1 cellular context compared by ENCODE assay signal in the genomic region with DNA sequence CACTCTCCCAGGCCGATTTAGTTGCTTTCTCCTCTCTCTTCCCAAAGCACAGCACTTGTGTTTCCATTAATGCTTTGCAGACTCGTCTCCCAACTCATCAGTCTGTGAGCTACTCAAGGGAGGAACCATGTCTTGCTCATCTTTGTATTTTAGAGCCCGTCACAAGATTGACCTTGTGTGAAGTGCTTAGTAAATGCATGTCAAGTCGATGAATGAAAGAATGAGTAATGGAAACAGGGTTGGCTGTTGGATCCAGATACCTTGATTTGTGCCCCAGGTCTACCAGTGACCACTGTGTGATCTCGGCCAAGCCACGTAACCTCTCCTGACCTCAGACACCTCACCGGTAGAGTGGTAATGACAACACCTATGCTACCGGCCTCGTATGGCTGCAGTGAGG.
TF ChIP-seq lines count a peak whose summit lies in the region.

No MANE protein-coding gene starts in this region.

TF ChIP-seq in H1, 55 proteins besides CTCF, POLR2A, EP300 and RAD21:
- TF ChIP-seq CBX5 (IDR thresholded peaks at IDR 0.05; ENCODE audit: low read depth, low read length) (no peak), RFX5 (IDR thresholded peaks at IDR 0.05; ENCODE audit: borderline replicate concordance, low read depth, low read length) (no peak), TAF1 (IDR thresholded peaks at IDR 0.05; ENCODE audit: low read depth, low read length) (no peak), NRF1 (IDR thresholded peaks at IDR 0.05; ENCODE audit: low read depth, low read length) (no peak), SIN3A (conservative IDR thresholded peaks at IDR 0.05 in 1 of 2, IDR thresholded peaks at IDR 0.05 in 1 of 2; ENCODE audit: low read depth in 1 of 2, low read length in 2 of 2) (no peak), CEBPB (IDR thresholded peaks at IDR 0.05; ENCODE audit: low read depth, low read length) (no peak), RXRA (IDR thresholded peaks at IDR 0.05; ENCODE audit: insufficient read depth, low read depth, low read length) (no peak), BCL11A (IDR thresholded peaks at IDR 0.05; ENCODE audit: low read depth in 2 of 2, low read length in 2 of 2) (no peak), KDM5A (IDR thresholded peaks at IDR 0.05; ENCODE audit: low read length) (no peak), KDM1A (IDR thresholded peaks at IDR 0.05; ENCODE audit: borderline replicate concordance, low read length) (no peak), SP1 (IDR thresholded peaks at IDR 0.05; ENCODE audit: low read depth, low read length) (no peak), CREB1 (IDR thresholded peaks at IDR 0.05) (no peak)
